In the genomic region with DNA sequence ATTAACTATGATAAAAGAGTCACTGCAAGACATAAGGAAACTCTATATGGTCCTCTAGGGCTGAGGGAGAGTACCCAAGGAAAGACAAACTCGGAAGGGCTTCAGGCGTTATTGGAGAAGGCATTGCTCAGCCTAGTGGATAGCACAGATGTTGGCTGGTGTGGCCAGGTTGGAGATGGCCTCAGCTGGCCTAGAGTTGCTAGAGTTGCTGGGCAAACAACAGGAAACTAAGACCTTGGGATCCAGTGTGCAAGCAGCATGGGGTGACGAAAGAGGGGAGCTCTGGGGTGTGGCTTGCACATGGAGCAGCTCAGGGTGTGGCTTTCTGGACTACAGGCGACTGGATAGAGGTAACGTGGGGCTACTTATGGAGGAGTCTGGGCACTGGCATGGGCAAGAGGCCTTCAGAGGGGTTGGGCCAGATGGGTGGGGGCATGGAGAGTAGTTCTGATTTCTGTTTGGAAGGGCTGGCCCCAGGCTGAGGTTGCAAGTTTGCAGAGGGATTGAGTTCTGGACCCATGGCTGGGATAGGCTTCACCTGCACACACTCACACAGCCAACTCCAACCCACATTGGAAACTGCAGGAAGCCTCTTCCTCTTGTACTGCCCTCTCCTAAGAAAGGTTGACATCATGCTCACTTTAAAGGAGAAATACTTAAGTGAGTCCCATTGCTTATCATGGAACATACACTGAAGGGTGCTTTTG, we compare ENCODE assay signal across 34 cellular contexts. TPM values are rescaled to one million over a fixed set of nuclear protein-coding genes. Genes with fewer than 3 reads are reported as not detected.
"Had no signal": no experiment of that assay in that cellular context is flagged by ENCODE, and none has a peak within 500 bp of the region (broad histone marks: within the 10 kb centered on the region; RNA-seq: fewer than 3 reads in every experiment).

No MANE protein-coding gene starts in this region.

- H3K36me3 ChIP-seq: stomach, suprapubic skin, thoracic aorta, thyroid gland, tibial artery, tibial nerve, transverse colon, upper lobe of left lung, upper lobe of right lung, uterus, vagina had no signal

- H3K27me3 Mint-ChIP-seq: stimulated activated memory B cell treated with anti-CD40 and anti-IgM and Interleukin-4, amounts not matched to agents 10 μg/mL and 1 μg/mL and 100 μg/mL, for 72 hours; stimulated activated naive CD8-positive, alpha-beta T cell treated with anti-CD3 and anti-CD28 coated beads, Interleukin-15, amount 100 ng/mL, for 72 hours; stimulated activated naive CD8-positive, alpha-beta T cell treated with anti-CD3 and anti-CD28 coated beads, Interleukin-15, Interleukin-2, amounts not matched to agents 100 ng/mL and 50 ng/mL, for 24 hours had no signal

- H3K9me3 ChIP-seq: stomach, suprapubic skin, testis, thoracic aorta, thyroid gland, tibial artery, tibial nerve, transverse colon, upper lobe of left lung, upper lobe of right lung, uterus, vagina had no signal

- H3K4me1 Mint-ChIP-seq: stimulated activated effector memory CD8-positive, alpha-beta T cell treated with anti-CD3 and anti-CD28 coated beads, Interleukin-12 subunit alpha, Interleukin-12 subunit beta, amount 100 ng/mL, for 72 hours; stimulated activated naive CD8-positive, alpha-beta T cell treated with anti-CD3 and anti-CD28 coated beads, Interleukin-15, amount 100 ng/mL, for 72 hours had no signal

- H3K27ac ChIP-seq: stomach, suprapubic skin, testis, thoracic aorta, thyroid gland, tibial artery, tibial nerve, transverse colon, upper lobe of left lung, upper lobe of right lung, uterus, vagina had no signal

- H3K4me3 Mint-ChIP-seq: stimulated activated effector memory CD8-positive, alpha-beta T cell treated with anti-CD3 and anti-CD28 coated beads, Interleukin-12 subunit alpha, Interleukin-12 subunit beta, amount 100 ng/mL, for 72 hours; stimulated activated memory B cell treated with anti-CD40 and anti-IgM and Interleukin-4, amounts not matched to agents 10 μg/mL and 1 μg/mL and 100 μg/mL, for 72 hours; stimulated activated naive B cell treated with anti-CD40 and anti-IgM and Interleukin-4, amounts not matched to agents 10 μg/mL and 1 μg/mL and 100 μg/mL, for 72 hours; stimulated activated naive CD8-positive, alpha-beta T cell treated with anti-CD3 and anti-CD28 coated beads, Interleukin-15, amount 100 ng/mL, for 72 hours; stimulated activated naive CD8-positive, alpha-beta T cell treated with anti-CD3 and anti-CD28 coated beads, Interleukin-15, Interleukin-2, amounts not matched to agents 100 ng/mL and 50 ng/mL, for 24 hours; type B pancreatic cell had no signal

- H3K36me3 Mint-ChIP-seq: stimulated activated effector memory CD8-positive, alpha-beta T cell treated with anti-CD3 and anti-CD28 coated beads, Interleukin-12 subunit alpha, Interleukin-12 subunit beta, amount 100 ng/mL, for 72 hours; stimulated activated memory B cell treated with anti-CD40 and anti-IgM and Interleukin-4, amounts not matched to agents 10 μg/mL and 1 μg/mL and 100 μg/mL, for 72 hours; stimulated activated naive B cell treated with anti-CD40 and anti-IgM and Interleukin-4, amounts not matched to agents 10 μg/mL and 1 μg/mL and 100 μg/mL, for 72 hours; type B pancreatic cell had no signal

- H3K27me3 ChIP-seq: testis, thyroid gland, tibial nerve, transverse colon, upper lobe of left lung, upper lobe of right lung, uterus, vagina had no signal

- H3K27ac Mint-ChIP-seq: stimulated activated effector memory CD8-positive, alpha-beta T cell treated with anti-CD3 and anti-CD28 coated beads, Interleukin-12 subunit alpha, Interleukin-12 subunit beta, amount 100 ng/mL, for 72 hours; stimulated activated memory B cell treated with anti-CD40 and anti-IgM and Interleukin-4, amounts not matched to agents 10 μg/mL and 1 μg/mL and 100 μg/mL, for 72 hours; stimulated activated naive B cell treated with anti-CD40 and anti-IgM and Interleukin-4, amounts not matched to agents 10 μg/mL and 1 μg/mL and 100 μg/mL, for 72 hours; stimulated activated naive CD8-positive, alpha-beta T cell treated with anti-CD3 and anti-CD28 coated beads, Interleukin-15, amount 100 ng/mL, for 72 hours; stimulated activated naive CD8-positive, alpha-beta T cell treated with anti-CD3 and anti-CD28 coated beads, Interleukin-15, Interleukin-2, amounts not matched to agents 100 ng/mL and 50 ng/mL, for 24 hours; type B pancreatic cell had no signal

- H3K4me1 ChIP-seq: stomach, suprapubic skin, testis, thyroid gland, tibial artery, tibial nerve, transverse colon, upper lobe of left lung, upper lobe of right lung, uterus, vagina had no signal

- ATAC-seq: stimulated activated effector memory CD8-positive, alpha-beta T cell treated with anti-CD3 and anti-CD28 coated beads, Interleukin-12 subunit alpha, Interleukin-12 subunit beta, amount 100 ng/mL, for 72 hours; stimulated activated memory B cell treated with anti-CD40 and anti-IgM and Interleukin-4, amounts not matched to agents 10 μg/mL and 1 μg/mL and 100 μg/mL, for 72 hours; stimulated activated naive B cell treated with anti-CD40 and anti-IgM and Interleukin-4, amounts not matched to agents 10 μg/mL and 1 μg/mL and 100 μg/mL, for 72 hours; stimulated activated naive CD8-positive, alpha-beta T cell treated with anti-CD3 and anti-CD28 coated beads, Interleukin-15, amount 100 ng/mL, for 72 hours; stimulated activated naive CD8-positive, alpha-beta T cell treated with anti-CD3 and anti-CD28 coated beads, Interleukin-15, Interleukin-2, amounts not matched to agents 100 U/mL and 50 U/mL, for 24 hours; upper lobe of right lung had no signal

- H3K9me3 Mint-ChIP-seq: stimulated activated effector memory CD8-positive, alpha-beta T cell treated with anti-CD3 and anti-CD28 coated beads, Interleukin-12 subunit alpha, Interleukin-12 subunit beta, amount 100 ng/mL, for 72 hours; stimulated activated memory B cell treated with anti-CD40 and anti-IgM and Interleukin-4, amounts not matched to agents 10 μg/mL and 1 μg/mL and 100 μg/mL, for 72 hours; stimulated activated naive B cell treated with anti-CD40 and anti-IgM and Interleukin-4, amounts not matched to agents 10 μg/mL and 1 μg/mL and 100 μg/mL, for 72 hours; stimulated activated naive CD8-positive, alpha-beta T cell treated with anti-CD3 and anti-CD28 coated beads, Interleukin-15, amount 100 ng/mL, for 72 hours; stimulated activated naive CD8-positive, alpha-beta T cell treated with anti-CD3 and anti-CD28 coated beads, Interleukin-15, Interleukin-2, amounts not matched to agents 100 ng/mL and 50 ng/mL, for 24 hours; type B pancreatic cell had no signal

- FAIRE-seq: urothelium cell line had no signal

- H3K4me3 ChIP-seq: stomach, suprapubic skin, testis, thoracic aorta, thyroid gland, tibial artery, tibial nerve, transverse colon, upper lobe of left lung, upper lobe of right lung, uterus, vagina had no signal

- DNase-seq: stimulated activated CD4-positive, alpha-beta T cell treated with anti-CD3 and anti-CD28 coated beads, Interleukin-2, amount 100 ng/mL, for 48 hours; stimulated activated CD4-positive, alpha-beta T cell treated with anti-CD3 and anti-CD28 coated beads, Interleukin-4, amount 100 ng/mL, for 1 hour; stimulated activated CD4-positive, alpha-beta T cell treated with anti-CD3 and anti-CD28 coated beads, Interleukin-4, amount 100 ng/mL, for 24 hours; stimulated activated CD4-positive, alpha-beta T cell treated with anti-CD3 and anti-CD28 coated beads, Interleukin-4, amount 100 ng/mL, for 4 hours; stimulated activated CD8-positive, alpha-beta memory T cell treated with anti-CD3 and anti-CD28 coated beads, Interleukin-4, amount 100 ng/mL, for 48 hours; stimulated activated naive B cell treated with anti-CD40 and anti-IgM and Interleukin-4, amounts not matched to agents 10 μg/mL and 1 μg/mL and 100 μg/mL, for 72 hours; stimulated activated naive CD4-positive, alpha-beta T cell; stimulated activated naive CD4-positive, alpha-beta T cell treated with Interleukin-2 at 50 U/mL for 16 hours; stimulated activated naive CD8-positive, alpha-beta T cell treated with anti-CD3 and anti-CD28 coated beads, Interleukin-15, amount 100 ng/mL, for 72 hours; stimulated activated naive CD8-positive, alpha-beta T cell treated with anti-CD3 and anti-CD28 coated beads, Interleukin-15, Interleukin-2, amounts not matched to agents 100 U/mL and 50 U/mL, for 24 hours; stomach; substantia nigra; testis; thyroid gland; tibial artery; transverse colon; trophoblast cell; upper lobe of left lung; upper lobe of right lung; uterus had no signal

RNA-seq across cellular contexts. Expression of a gene that starts 5.2 kb away (rescaled TPM):
- total RNA-seq: stomach, subcutaneous adipose tissue, suprapubic skin, temporal lobe, thoracic aorta, thyroid gland, tibial nerve, transverse colon, upper lobe of left lung, upper lobe of right lung, ureter, urinary bladder, uterus, vagina had no signal
- polyA plus RNA-seq: stomach, urinary bladder had no signal

RNA-seq across cellular contexts. Expression of a gene that starts 18.7 kb away (rescaled TPM):
- total RNA-seq: stomach, subcutaneous adipose tissue, suprapubic skin, temporal lobe, thoracic aorta, thyroid gland, tibial nerve, transverse colon, upper lobe of right lung, ureter, urinary bladder, uterus, vagina had no signal
- polyA plus RNA-seq: urinary bladder had no signal

RNA-seq across cellular contexts. Expression of a gene that starts 22.0 kb away (rescaled TPM):
- total RNA-seq: stomach, subcutaneous adipose tissue, suprapubic skin, temporal lobe, thoracic aorta, thyroid gland, tibial nerve, transverse colon, upper lobe of left lung, upper lobe of right lung, ureter, urinary bladder, uterus, vagina had no signal
- polyA plus RNA-seq: stomach, thymus, urinary bladder had no signal

RNA-seq across cellular contexts. Expression of a gene that starts 27.5 kb away (rescaled TPM):
- total RNA-seq: stomach, subcutaneous adipose tissue, suprapubic skin, temporal lobe, thoracic aorta, thyroid gland, tibial nerve, transverse colon, upper lobe of left lung, upper lobe of right lung, ureter, urinary bladder, uterus, vagina had no signal
- polyA plus RNA-seq: stomach, urinary bladder had no signal

RNA-seq across cellular contexts. Expression of a gene that starts 53.2 kb away (rescaled TPM):
- total RNA-seq: stomach, subcutaneous adipose tissue, suprapubic skin, temporal lobe, thoracic aorta, thyroid gland, tibial nerve, transverse colon, upper lobe of left lung, upper lobe of right lung, ureter, urinary bladder, uterus, vagina had no signal
- polyA plus RNA-seq: stomach had no signal
